In the genomic region with DNA sequence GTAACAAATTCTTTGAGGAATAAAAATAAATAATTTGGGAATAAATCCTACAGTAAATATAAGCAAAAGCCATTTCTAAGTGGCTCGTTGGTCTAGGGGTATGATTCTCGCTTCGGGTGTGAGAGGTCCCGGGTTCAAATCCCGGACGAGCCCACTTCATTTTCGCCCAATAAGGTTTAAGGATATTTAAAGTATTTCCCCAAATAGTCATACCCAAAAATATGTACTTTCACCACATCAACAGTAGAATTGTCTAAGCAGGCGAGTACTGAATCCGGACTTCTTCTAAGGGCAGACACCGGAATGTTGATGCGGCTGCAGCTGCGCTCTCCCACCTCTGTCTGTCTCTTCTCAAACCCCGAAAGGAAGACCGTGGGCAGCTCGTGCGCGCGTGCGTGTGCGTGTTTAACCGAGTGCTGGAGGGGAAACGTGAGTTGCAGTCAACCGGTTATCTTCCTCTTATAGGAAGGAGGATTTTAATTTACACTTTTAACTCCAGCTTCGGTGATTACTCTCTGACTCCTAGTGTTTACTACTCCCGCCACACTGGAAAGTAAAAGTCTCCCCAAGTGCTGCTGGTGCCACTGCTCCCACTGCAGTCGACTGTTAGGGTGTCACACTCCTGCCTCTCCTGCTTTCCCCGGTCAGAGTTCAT, we compare ENCODE assay signal across 8 cellular contexts.
DNase-seq lines count a peak whose midpoint lies in the region; ATAC-seq lines count a peak whose summit lies in the region.

No MANE protein-coding gene starts in this region.

- H3K9me3 Mint-ChIP-seq in activated naive CD8-positive, alpha-beta T cell treated with anti-CD3 and anti-CD28 coated beads for 36 hours: peaks cover 4% of the 10 kb centered on the region
- peaks cover 3% of the 10 kb centered on the region for H3K9me3 Mint-ChIP-seq in stimulated activated memory B cell treated with anti-CD40 and anti-IgM and Interleukin-4, amounts not matched to agents 10 μg/mL and 1 μg/mL and 100 μg/mL, for 72 hours

- peak overlapping the region; percentile 77 for H3K4me3 Mint-ChIP-seq in activated naive CD8-positive, alpha-beta T cell treated with anti-CD3 and anti-CD28 coated beads for 36 hours
- peak overlapping the region; percentile 63 for H3K4me3 Mint-ChIP-seq in stimulated activated memory B cell treated with anti-CD40 and anti-IgM and Interleukin-4, amounts not matched to agents 10 μg/mL and 1 μg/mL and 100 μg/mL, for 72 hours

- peak overlapping the region; percentile 65 for H3K27ac Mint-ChIP-seq in activated naive CD8-positive, alpha-beta T cell treated with anti-CD3 and anti-CD28 coated beads for 36 hours
- no peak overlapping the region for H3K27ac Mint-ChIP-seq in stimulated activated memory B cell treated with anti-CD40 and anti-IgM and Interleukin-4, amounts not matched to agents 10 μg/mL and 1 μg/mL and 100 μg/mL, for 72 hours

- ATAC-seq in HG02610 (IDR thresholded peaks at IDR 0.05; ENCODE audit: unreplicated experiment): peak; percentile 78
- peak; percentile 31 for ATAC-seq in stimulated activated memory B cell treated with anti-CD40 and anti-IgM and Interleukin-4, amounts not matched to agents 10 μg/mL and 1 μg/mL and 100 μg/mL, for 72 hours

- H3K36me3 Mint-ChIP-seq in activated naive CD8-positive, alpha-beta T cell treated with anti-CD3 and anti-CD28 coated beads for 36 hours: no peaks in the 10 kb centered on the region
- H3K36me3 Mint-ChIP-seq in stimulated activated memory B cell treated with anti-CD40 and anti-IgM and Interleukin-4, amounts not matched to agents 10 μg/mL and 1 μg/mL and 100 μg/mL, for 72 hours: no peaks in the 10 kb centered on the region

- H3K27me3 Mint-ChIP-seq in activated naive CD8-positive, alpha-beta T cell treated with anti-CD3 and anti-CD28 coated beads for 36 hours: peaks cover 87% of the 10 kb centered on the region
- H3K27me3 Mint-ChIP-seq in stimulated activated memory B cell treated with anti-CD40 and anti-IgM and Interleukin-4, amounts not matched to agents 10 μg/mL and 1 μg/mL and 100 μg/mL, for 72 hours: peaks cover 93% of the 10 kb centered on the region

- DNase-seq in EL: peak; percentile 94
- peak; percentile 58 for DNase-seq in NOMO-1 treated with DMSO at 0.1 percent for 48 hours (lab: John Stamatoyannopoulos, UW; ENCODE audit: unreplicated experiment)
- DNase-seq in activated naive CD8-positive, alpha-beta T cell treated with anti-CD3 and anti-CD28 coated beads for 36 hours: peak; percentile 58
- DNase-seq in iris pigment epithelial cell (ENCODE audit: low read depth): peak; percentile 97
- no peak for DNase-seq in stimulated activated naive CD4-positive, alpha-beta T cell treated with Interleukin-2 at 50 U/mL for 16 hours (lab: John Stamatoyannopoulos, UW)
- no peak for DNase-seq in NCI-H748 treated with DMSO at 0.1 percent for 48 hours (lab: John Stamatoyannopoulos, UW)

- peaks cover 12% of the 10 kb centered on the region for H3K4me1 Mint-ChIP-seq in activated naive CD8-positive, alpha-beta T cell treated with anti-CD3 and anti-CD28 coated beads for 36 hours
- peaks cover 14% of the 10 kb centered on the region for H3K4me1 Mint-ChIP-seq in stimulated activated memory B cell treated with anti-CD40 and anti-IgM and Interleukin-4, amounts not matched to agents 10 μg/mL and 1 μg/mL and 100 μg/mL, for 72 hours

Comparison
In these comparisons a context has a peak if more than half of its experiments do, and no peak if none do; other contexts are left out.
1. DNase-seq: peak in EL (single experiment), NOMO-1 treated with DMSO at 0.1 percent for 48 hours (single experiment), activated naive CD8-positive, alpha-beta T cell treated with anti-CD3 and anti-CD28 coated beads for 36 hours (single experiment) and iris pigment epithelial cell (single experiment); none in stimulated activated naive CD4-positive, alpha-beta T cell treated with Interleukin-2 at 50 U/mL for 16 hours (single experiment) and NCI-H748 treated with DMSO at 0.1 percent for 48 hours (single experiment).